In the genomic region with DNA sequence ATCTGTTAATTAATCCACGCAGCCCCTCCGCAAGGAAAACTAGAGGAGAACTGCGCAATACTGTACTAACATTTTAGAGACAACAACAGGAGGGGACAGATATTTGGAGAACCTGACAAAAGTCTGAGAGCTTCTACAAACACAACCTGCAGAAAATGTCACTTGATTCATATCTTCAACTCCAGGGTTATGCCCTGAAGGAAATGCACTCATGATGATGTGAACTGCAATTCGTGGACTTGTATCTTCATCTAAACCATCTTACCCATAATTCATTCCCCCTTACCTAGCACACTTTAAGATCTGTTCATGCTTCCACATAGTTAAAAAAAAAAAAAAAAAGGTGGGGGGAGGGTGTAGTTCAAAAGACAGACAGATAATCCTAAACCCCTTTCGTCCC, we compare ENCODE assay signal across 15 cellular contexts.
DNase-seq lines count a peak whose midpoint lies in the region; ATAC-seq and TF ChIP-seq lines count a peak whose summit lies in the region.
"Had no signal": no experiment of that assay in that cellular context is flagged by ENCODE, and none has a peak within 500 bp of the region (broad histone marks: within the 10 kb centered on the region; RNA-seq: fewer than 3 reads in every experiment).

No MANE protein-coding gene starts in this region.

- intact Hi-C loops in prostate gland (cut with DNase I) (no loop called here), heart left ventricle (cut with DNase I) (no loop called here)

- WGBS in prostate gland: 81% methylated on average over 5 of the region's 5 CpGs
- 69 to 80% (median 77%) methylated on average over 5 of the region's 5 CpGs for WGBS in heart left ventricle, 4 donors

- H3K36me3 ChIP-seq in KOPT-K1 (ENCODE audit: insufficient read depth, low read length) (no peaks in the 10 kb centered on the region), prostate gland (no peaks in the 10 kb centered on the region), heart left ventricle (no peaks in the 10 kb centered on the region)

- H3K27ac ChIP-seq in C4-2B: peak overlapping the region; percentile 58; the same call in 1 of the 2 replicates
- H3K27ac ChIP-seq in KOPT-K1 (ENCODE audit: low read depth, low read length, poor library complexity, severe bottlenecking): peak overlapping the region; percentile 19
- H3K27ac ChIP-seq in prostate gland: peak overlapping the region; percentile 80 to 92
- no peak overlapping the region for H3K27ac ChIP-seq in heart left ventricle
- H3K27ac ChIP-seq: A549 had no signal

- H3K4me1 Mint-ChIP-seq in chondrocyte (ENCODE audit: low read depth): peaks cover 78% of the 10 kb centered on the region
- H3K4me1 Mint-ChIP-seq: H9 had no signal

- TF ChIP-seq POLR2A in prostate gland (IDR thresholded peaks at IDR 0.05): no peak
- TF ChIP-seq POLR2A in heart left ventricle (IDR thresholded peaks at IDR 0.05): no peak

- DNase-seq in chondrocyte (ENCODE audit: low spot score) (no peak), prostate gland (ENCODE audit: low spot score) (no peak), Ammon's horn (ENCODE audit: low spot score) (no peak), midbrain (lab: John Stamatoyannopoulos, UW) (no peak), heart left ventricle (no peak)
- DNase-seq: Caco-2; CD8-positive, alpha-beta memory T cell; GOT3; H9; IMR-90; KG1 had no signal

- peaks cover 6% of the 10 kb centered on the region for H3K9me3 Mint-ChIP-seq in chondrocyte (ENCODE audit: low read depth)

- peaks cover 20% of the 10 kb centered on the region for H3K36me3 Mint-ChIP-seq in chondrocyte (ENCODE audit: low read depth)

- H3K9me3 ChIP-seq in KOPT-K1 (ENCODE audit: insufficient read depth, low read length, poor library complexity, severe bottlenecking) (no peaks in the 10 kb centered on the region), prostate gland (no peaks in the 10 kb centered on the region), heart left ventricle (peaks cover 0 to 7% (median 0%) of the 10 kb centered on the region in 12 donors)

- H3K4me1 ChIP-seq in prostate gland (replicated peaks): peaks cover 28% of the 10 kb centered on the region
- H3K4me1 ChIP-seq in heart left ventricle: peaks cover 0 to 27% (median 6%) of the 10 kb centered on the region in 12 donors
- H3K4me1 ChIP-seq: A549, Caco-2 had no signal

- H3K4me3 Mint-ChIP-seq in chondrocyte (ENCODE audit: unreplicated experiment): no peak overlapping the region
- H3K4me3 Mint-ChIP-seq: CD8-positive, alpha-beta memory T cell; H9 had no signal

- no peak for ATAC-seq in heart left ventricle
- ATAC-seq in GM18511 (IDR thresholded peaks at IDR 0.05; ENCODE audit: unreplicated experiment): no peak
- ATAC-seq: A549 had no signal

- H3K4me3 ChIP-seq in prostate gland: no peak overlapping the region
- no peak overlapping the region for H3K4me3 ChIP-seq in heart left ventricle
- H3K4me3 ChIP-seq: A549 had no signal

- H3K27me3 Mint-ChIP-seq in chondrocyte (ENCODE audit: low read depth): no peaks in the 10 kb centered on the region

- H3K27ac Mint-ChIP-seq in chondrocyte (ENCODE audit: unreplicated experiment): peak overlapping the region; percentile 22
- H3K27ac Mint-ChIP-seq: H9 had no signal

- H3K27me3 ChIP-seq in prostate gland (replicated peaks; ENCODE audit: insufficient read depth) (no peaks in the 10 kb centered on the region), heart left ventricle (no peaks in the 10 kb centered on the region)

- no peak for TF ChIP-seq CTCF in C4-2B (conservative IDR thresholded peaks at IDR 0.05)
- no peak for TF ChIP-seq CTCF in chondrocyte (IDR thresholded peaks at IDR 0.05)
- TF ChIP-seq CTCF in prostate gland (IDR thresholded peaks at IDR 0.05): no peak
- TF ChIP-seq CTCF in heart left ventricle (IDR thresholded peaks at IDR 0.05): no peak

Comparison
In these comparisons a context has a peak if more than half of its experiments do, and no peak if none do; other contexts are left out.
1. H3K27ac ChIP-seq: peak in C4-2B (single experiment), KOPT-K1 (single experiment) and prostate gland (2 of 2); none in heart left ventricle (0 of 12).